In the genomic region with DNA sequence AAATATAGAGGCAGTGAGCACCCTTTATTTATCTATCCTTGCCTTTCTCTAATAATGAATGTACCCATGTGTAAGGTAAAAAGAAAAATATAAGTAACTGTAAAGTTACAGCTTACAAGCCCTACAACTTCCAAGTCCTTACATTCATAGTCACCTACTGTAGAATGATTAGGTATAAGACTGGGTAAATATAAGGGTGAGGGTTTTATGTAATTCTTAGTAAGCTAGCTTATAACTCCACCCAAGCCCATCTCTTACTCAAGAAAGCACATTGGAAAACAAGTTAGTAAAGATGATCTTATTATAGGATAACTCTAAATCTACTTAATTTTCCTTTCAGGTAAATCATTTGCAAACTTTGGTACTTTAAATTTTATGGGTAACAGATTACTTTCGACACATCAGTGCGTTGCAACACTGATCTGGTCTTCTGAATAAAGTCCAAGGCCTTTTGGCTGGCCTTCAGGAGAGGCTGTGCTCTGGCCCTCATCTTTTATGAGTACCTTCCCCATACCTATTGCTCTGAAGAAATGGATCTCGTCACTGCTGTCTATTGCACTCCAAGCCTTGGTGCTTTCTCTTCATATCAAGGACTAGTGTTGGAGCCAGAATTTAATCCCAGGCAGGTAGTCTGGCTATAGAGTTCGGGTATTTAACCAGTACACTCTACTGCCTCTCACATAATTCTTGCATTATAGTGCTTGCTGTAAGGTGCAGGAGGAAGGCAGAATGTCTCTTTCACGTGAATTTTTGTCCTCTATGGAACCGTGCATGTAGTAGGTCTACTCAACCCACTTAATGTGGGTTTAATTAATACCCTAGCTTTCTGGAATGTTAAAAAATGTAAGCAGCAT, we compare ENCODE assay signal across 28 cellular contexts.
"Had no signal": no experiment of that assay in that cellular context is flagged by ENCODE, and none has a peak within 500 bp of the region (broad histone marks: within the 10 kb centered on the region; RNA-seq: fewer than 3 reads in every experiment).

No MANE protein-coding gene starts in this region.

- H3K27me3 ChIP-seq: body of pancreas, esophagus squamous epithelium, gastroesophageal sphincter had no signal

- H3K4me3 ChIP-seq: body of pancreas, esophagus squamous epithelium, gastroesophageal sphincter had no signal

- H3K36me3 ChIP-seq: esophagus squamous epithelium, gastroesophageal sphincter, WERI-Rb-1 had no signal

- DNase-seq: activated B cell treated with CpG ODN at 0.5 μM for 24 hours; activated CD4-positive, alpha-beta T cell treated with anti-CD3 and anti-CD28 coated beads for 48 hours; activated CD4-positive, alpha-beta T cell treated with anti-CD3 and anti-CD28 coated beads, Interleukin-2, amount 50 U/mL, for 1 hour; activated CD4-positive, alpha-beta T cell treated with anti-CD3 and anti-CD28 coated beads, Interleukin-2, amount 50 U/mL, for 48 hours; activated CD8-positive, alpha-beta memory T cell treated with anti-CD3 and anti-CD28 coated beads for 24 hours; activated CD8-positive, alpha-beta T cell treated with anti-CD3 and anti-CD28 coated beads for 36 hours; activated effector memory CD4-positive, alpha-beta T cell treated with Interleukin-2 at 50 U/mL for 16 hours; activated gamma-delta T cell treated with Interleukin-2 at 50 U/mL for 16 hours; activated naive CD4-positive, alpha-beta T cell treated with anti-CD3 and anti-CD28 coated beads, Interleukin-2, amount 50 U/mL, for 16 hours; activated naive CD4-positive, alpha-beta T cell treated with Interleukin-2 at 50 U/mL for 16 hours; activated T-cell treated with anti-CD3 and anti-CD28 coated beads, Interleukin-2, amount 50 U/mL, for 4 hours; amygdala; aorta; body of pancreas; caudate nucleus; cortex of kidney; dermis blood vessel endothelial cell; effector CD4-positive, alpha-beta T cell; effector memory CD8-positive, alpha-beta T cell; esophagus squamous epithelium; foreskin melanocyte; T-helper 1 cell; T-helper 17 cell; T1000; WERI-Rb-1 had no signal

- ATAC-seq: activated CD4-positive, CD25-positive, alpha-beta regulatory T cell treated with anti-CD3 and anti-CD28 coated beads, Interleukin-2, amount 50 U/mL, for 24 hours; activated CD8-positive, alpha-beta T cell treated with anti-CD3 and anti-CD28 coated beads for 36 hours; activated T-cell treated with anti-CD3 and anti-CD28 coated beads, Interleukin-2, amount 50 U/mL, for 4 hours; activated T-helper 17 cell treated with anti-CD3 and anti-CD28 coated beads, Interleukin-2, amount 50 U/mL, for 72 hours; body of pancreas; effector memory CD8-positive, alpha-beta T cell; gastroesophageal sphincter; T-helper 17 cell had no signal

- H3K27ac ChIP-seq: body of pancreas, esophagus squamous epithelium, gastroesophageal sphincter, WERI-Rb-1 had no signal

- H3K4me1 ChIP-seq: body of pancreas, esophagus squamous epithelium, gastroesophageal sphincter had no signal

- H3K9me3 ChIP-seq: body of pancreas, esophagus squamous epithelium, gastroesophageal sphincter had no signal
